ENCODE assay signal across 8 cellular contexts in genomic region chr11:57712256-57713150, GRCh38. TPM values are rescaled to one million over a fixed set of nuclear protein-coding genes. Genes with fewer than 3 reads are reported as not detected.
DNase-seq lines count a peak whose midpoint lies in the region; ATAC-seq and TF ChIP-seq lines count a peak whose summit lies in the region.

Gene TMX2, plus strand, starts transcription at chr11:57712593. Its CDS starts 26 bp downstream, at chr11:57712619.

- H3K9me3 Mint-ChIP-seq in GM23338 (peaks cover 8% of the 10 kb centered on the region), naive B cell (no peaks in the 10 kb centered on the region)
- H3K9me3 Mint-ChIP-seq in stimulated activated memory B cell treated with anti-CD40 and anti-IgM and Interleukin-4, amounts not matched to agents 10 μg/mL and 1 μg/mL and 100 μg/mL, for 72 hours, result no peaks in the 10 kb centered on the region

- peak within 1 kb of the TSS; percentile 85 for H3K4me2 ChIP-seq in DOHH2 (ENCODE audit: low read length)
- peak within 1 kb of the TSS; percentile 97 for H3K4me2 ChIP-seq in GM23338

- peaks cover 6% of the 10 kb centered on the region; the same call in 1 of the 2 replicates for H4K20me1 ChIP-seq in DOHH2 (ENCODE audit: control insufficient read depth, insufficient read depth, low read depth, low read length)
- peaks cover 12% of the 10 kb centered on the region; the same call in 1 of the 2 replicates for H4K20me1 ChIP-seq in GM23338 (replicated peaks; ENCODE audit: insufficient read depth)

- peaks cover 48% of the 10 kb centered on the region for H3K79me2 ChIP-seq in DOHH2 (ENCODE audit: control insufficient read depth, low read length)
- peaks cover 55% of the 10 kb centered on the region for H3K79me2 ChIP-seq in GM23338 (replicated peaks; ENCODE audit: insufficient read depth)

- peaks cover 26% of the 10 kb centered on the region for H3K4me1 ChIP-seq in DOHH2 (ENCODE audit: control insufficient read depth, low read length)
- peaks cover 8% of the 10 kb centered on the region; the same call in 1 of the 2 replicates for H3K4me1 ChIP-seq in GM23338 (ENCODE audit: insufficient read depth)

- H3K9me3 ChIP-seq in DOHH2 (ENCODE audit: control insufficient read depth, insufficient read depth, low read length), result no peaks in the 10 kb centered on the region

- H3K27me3 Mint-ChIP-seq in GM23338 (ENCODE audit: insufficient read depth, low read depth, poor library complexity), result peaks cover 6% of the 10 kb centered on the region
- no peaks in the 10 kb centered on the region for H3K27me3 Mint-ChIP-seq in naive B cell
- H3K27me3 Mint-ChIP-seq in stimulated activated memory B cell treated with anti-CD40 and anti-IgM and Interleukin-4, amounts not matched to agents 10 μg/mL and 1 μg/mL and 100 μg/mL, for 72 hours, result no peaks in the 10 kb centered on the region

- H3K36me3 ChIP-seq in DOHH2 (ENCODE audit: control insufficient read depth, low read length) (peaks cover 24% of the 10 kb centered on the region), GM23338 (ENCODE audit: insufficient read depth) (no peaks in the 10 kb centered on the region)

- H2AFZ ChIP-seq in GM23338, result no peak within 1 kb of the TSS

- H3K27ac ChIP-seq in DOHH2 (ENCODE audit: low read depth, low read length) (peak within 1 kb of the TSS; percentile 61), GM23338 (ENCODE audit: low read depth) (peak within 1 kb of the TSS; percentile 57)

- peak within 1 kb of the TSS; percentile 100 for H3K4me3 ChIP-seq in DOHH2 (ENCODE audit: low read length)
- peak within 1 kb of the TSS; percentile 77 for H3K4me3 ChIP-seq in GM23338

- H3K27ac Mint-ChIP-seq in GM23338, result peak within 1 kb of the TSS; percentile 99
- peak within 1 kb of the TSS; percentile 91 to 99 (median 98) for H3K27ac Mint-ChIP-seq in naive B cell
- peak within 1 kb of the TSS; percentile 92 for H3K27ac Mint-ChIP-seq in stimulated activated memory B cell treated with anti-CD40 and anti-IgM and Interleukin-4, amounts not matched to agents 10 μg/mL and 1 μg/mL and 100 μg/mL, for 72 hours

- TF ChIP-seq CTCF in DOHH2 (IDR thresholded peaks at IDR 0.05; ENCODE audit: low read depth, low read length, poor library complexity, severe bottlenecking), result no peak
- no peak for TF ChIP-seq CTCF in GM23338 (conservative IDR thresholded peaks at IDR 0.05; ENCODE audit: low read depth in 2 of 2)

- H3K4me1 Mint-ChIP-seq in GM23338 (peaks cover 16% of the 10 kb centered on the region), naive B cell (peaks cover 27 to 50% (median 31%) of the 10 kb centered on the region in 3 donors)
- H3K4me1 Mint-ChIP-seq in stimulated activated memory B cell treated with anti-CD40 and anti-IgM and Interleukin-4, amounts not matched to agents 10 μg/mL and 1 μg/mL and 100 μg/mL, for 72 hours, result peaks cover 49% of the 10 kb centered on the region

- H3K27me3 ChIP-seq in DOHH2 (ENCODE audit: control insufficient read depth, low read length) (no peaks in the 10 kb centered on the region), GM23338 (ENCODE audit: insufficient read depth) (no peaks in the 10 kb centered on the region)

- peak within 1 kb of the TSS; percentile 99 for H3K4me3 Mint-ChIP-seq in GM23338
- H3K4me3 Mint-ChIP-seq in naive B cell, result peak within 1 kb of the TSS; percentile 88 to 99 (median 97)
- H3K4me3 Mint-ChIP-seq in stimulated activated memory B cell treated with anti-CD40 and anti-IgM and Interleukin-4, amounts not matched to agents 10 μg/mL and 1 μg/mL and 100 μg/mL, for 72 hours, result peak within 1 kb of the TSS; percentile 94

- no peaks in the 10 kb centered on the region; the same call in 1 of the 2 replicates for H3F3A ChIP-seq in DOHH2 (ENCODE audit: control insufficient read depth, insufficient read depth)
- H3F3A ChIP-seq in GM23338 (replicated peaks; ENCODE audit: low read depth), result peaks cover 4% of the 10 kb centered on the region; the same call in 1 of the 2 replicates

- peaks cover 36% of the 10 kb centered on the region for H3K36me3 Mint-ChIP-seq in GM23338 (ENCODE audit: low read depth)
- no peaks in the 10 kb centered on the region for H3K36me3 Mint-ChIP-seq in naive B cell
- H3K36me3 Mint-ChIP-seq in stimulated activated memory B cell treated with anti-CD40 and anti-IgM and Interleukin-4, amounts not matched to agents 10 μg/mL and 1 μg/mL and 100 μg/mL, for 72 hours, result peaks cover 26% of the 10 kb centered on the region

- DNase-seq in GM23338 (ENCODE audit: low spot score) (peak; percentile 98), LHCN-M2 (ENCODE audit: low read depth) (peak; percentile 99), RPMI8226 (peak; percentile 98), fibroblast of gingiva (ENCODE audit: low read depth) (peak; percentile 99), naive B cell (peak; percentile 91)
- peak; percentile 76 to 84 for DNase-seq in activated T-helper 1 cell treated with anti-CD3 and anti-CD28 coated beads, Interleukin-2, amount 50 U/mL, for 16 hours (ENCODE audit: low read depth in 1 of 2, low spot score in 1 of 2)

- H3K9me2 ChIP-seq in DOHH2 (replicated peaks; ENCODE audit: control insufficient read depth, low read length) (no peaks in the 10 kb centered on the region), GM23338 (ENCODE audit: insufficient read depth) (no peaks in the 10 kb centered on the region)

- peak; percentile 89 for ATAC-seq in GM23338
- ATAC-seq in naive B cell (ENCODE audit: low read depth in 2 of 2), result peak; percentile 86 to 89
- ATAC-seq in stimulated activated memory B cell treated with anti-CD40 and anti-IgM and Interleukin-4, amounts not matched to agents 10 μg/mL and 1 μg/mL and 100 μg/mL, for 72 hours, result peak; percentile 98

TF ChIP-seq in GM23338, 12 proteins besides CTCF, POLR2A, EP300 and RAD21:
- TF ChIP-seq, protein P1, sequence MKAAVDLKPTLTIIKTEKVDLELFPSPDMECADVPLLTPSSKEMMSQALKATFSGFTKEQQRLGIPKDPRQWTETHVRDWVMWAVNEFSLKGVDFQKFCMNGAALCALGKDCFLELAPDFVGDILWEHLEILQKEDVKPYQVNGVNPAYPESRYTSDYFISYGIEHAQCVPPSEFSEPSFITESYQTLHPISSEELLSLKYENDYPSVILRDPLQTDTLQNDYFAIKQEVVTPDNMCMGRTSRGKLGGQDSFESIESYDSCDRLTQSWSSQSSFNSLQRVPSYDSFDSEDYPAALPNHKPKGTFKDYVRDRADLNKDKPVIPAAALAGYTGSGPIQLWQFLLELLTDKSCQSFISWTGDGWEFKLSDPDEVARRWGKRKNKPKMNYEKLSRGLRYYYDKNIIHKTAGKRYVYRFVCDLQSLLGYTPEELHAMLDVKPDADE (IDR thresholded peaks at IDR 0.05), result peak; percentile 73
- no peak for TF ChIP-seq EZH2 (IDR thresholded peaks at IDR 0.05; ENCODE audit: low read depth, unreplicated experiment)
- peak; percentile 91 for TF ChIP-seq CREB1 (CRISPR knock-in tag; IDR thresholded peaks at IDR 0.05; ENCODE audit: low read depth)
- TF ChIP-seq POLR2AphosphoS5 (IDR thresholded peaks at IDR 0.05; ENCODE audit: low read depth), result peak; percentile 61
- no peak for TF ChIP-seq ZNF114 (CRISPR knock-in tag; IDR thresholded peaks at IDR 0.05)
TF ChIP-seq in GM23338: peak in this region for 3.

RNA-seq across cellular contexts. Expression of gene TMX2, which starts in this region (rescaled TPM):
- total RNA-seq in GM23338 (2014; rRNA removed; shearing (Covaris generic)), result 61.1 and 69.3 TPM in 2 replicates
- polyA plus RNA-seq in GM23338 (2016; fragmentation: Nextera tagmentation; extraction: Ambion mirVana), result 56.0 and 59.2 TPM in 2 replicates
- total RNA-seq in LHCN-M2 (2014; rRNA removed), result 105 TPM in 2 replicates
- 79.5 TPM for polyA plus RNA-seq in LHCN-M2 (2012)
- polyA plus RNA-seq in naive B cell (ENCODE audit: low read depth in 6 of 6), result 10 to 100 TPM; 61.5 to 77.9 (median 72.3) TPM

Comparison
In these comparisons a context has a peak if more than half of its experiments do, and no peak if none do; other contexts are left out.
1. Peak in every context shown above with its lines: DNase-seq, ATAC-seq, H3K4me3 ChIP-seq and H3K27ac ChIP-seq.